Comparison of ENCODE assay signal across 1 cellular context in the genomic region with DNA sequence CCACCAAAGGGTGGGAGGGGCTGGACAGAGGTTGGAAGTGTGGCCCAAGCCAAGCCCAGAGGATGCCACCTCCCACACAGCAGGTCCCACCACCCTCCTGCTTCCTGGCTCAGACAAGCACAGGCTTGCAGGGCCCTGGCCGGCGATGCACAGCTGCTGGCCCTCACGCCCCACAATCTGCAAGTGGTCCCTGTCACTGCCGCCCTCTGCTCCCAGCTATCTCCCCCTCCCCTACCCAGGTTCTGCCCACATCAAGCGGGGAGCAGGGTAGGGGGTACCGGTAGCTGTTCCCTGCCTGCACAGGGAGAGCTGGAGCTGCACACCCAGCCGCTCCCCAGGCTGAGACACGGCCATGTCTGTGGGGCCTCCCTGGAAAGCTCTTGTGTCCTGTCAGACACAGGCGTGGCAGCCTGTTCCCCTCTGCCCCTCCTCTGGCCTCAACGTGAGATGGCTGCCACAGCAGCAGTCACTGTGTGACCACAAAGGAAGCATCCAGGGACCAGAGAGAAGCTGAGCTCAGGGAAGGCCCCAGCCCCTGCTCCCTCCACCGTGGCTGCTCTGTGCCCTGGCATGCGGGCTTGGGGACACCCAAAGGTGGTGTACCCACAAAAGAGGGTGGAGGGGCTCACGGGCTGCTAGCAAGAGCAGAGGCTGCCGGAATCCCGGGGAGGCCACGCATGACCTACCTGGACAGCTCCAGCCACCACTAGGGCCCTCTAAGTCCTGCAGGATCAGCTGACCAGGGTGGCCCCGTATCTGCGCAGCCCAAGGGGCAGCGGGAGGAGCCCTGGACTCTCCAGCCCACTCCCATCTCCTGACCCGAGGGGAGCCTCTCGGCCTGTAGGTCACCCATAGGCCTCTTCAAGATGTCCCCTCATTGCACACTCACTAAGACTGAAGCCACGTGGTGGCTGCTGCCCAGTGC.
TF ChIP-seq lines count a peak whose summit lies in the region.

No MANE protein-coding gene starts in this region.

TF ChIP-seq in K562, 482 proteins besides CTCF, POLR2A, EP300 and RAD21:
- no peak for TF ChIP-seq ZNF561 (CRISPR knock-in tag; conservative IDR thresholded peaks at IDR 0.05)
- TF ChIP-seq MED1 (CRISPR knock-in tag; IDR thresholded peaks at IDR 0.05; ENCODE audit: borderline replicate concordance), result no peak
- TF ChIP-seq RBM22 (IDR thresholded peaks at IDR 0.05; ENCODE audit: low read depth, low read length, poor library complexity, severe bottlenecking), result peak; percentile 37
- TF ChIP-seq ZNF707 (CRISPR knock-in tag; conservative IDR thresholded peaks at IDR 0.05), result no peak
- peak; percentile 76 for TF ChIP-seq POLR2G (IDR thresholded peaks at IDR 0.05; ENCODE audit: low read depth, low read length)
- TF ChIP-seq, protein P1, sequence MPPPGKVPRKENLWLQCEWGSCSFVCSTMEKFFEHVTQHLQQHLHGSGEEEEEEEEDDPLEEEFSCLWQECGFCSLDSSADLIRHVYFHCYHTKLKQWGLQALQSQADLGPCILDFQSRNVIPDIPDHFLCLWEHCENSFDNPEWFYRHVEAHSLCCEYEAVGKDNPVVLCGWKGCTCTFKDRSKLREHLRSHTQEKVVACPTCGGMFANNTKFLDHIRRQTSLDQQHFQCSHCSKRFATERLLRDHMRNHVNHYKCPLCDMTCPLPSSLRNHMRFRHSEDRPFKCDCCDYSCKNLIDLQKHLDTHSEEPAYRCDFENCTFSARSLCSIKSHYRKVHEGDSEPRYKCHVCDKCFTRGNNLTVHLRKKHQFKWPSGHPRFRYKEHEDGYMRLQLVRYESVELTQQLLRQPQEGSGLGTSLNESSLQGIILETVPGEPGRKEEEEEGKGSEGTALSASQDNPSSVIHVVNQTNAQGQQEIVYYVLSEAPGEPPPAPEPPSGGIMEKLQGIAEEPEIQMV (tag; conservative IDR thresholded peaks at IDR 0.05; ENCODE audit: low read depth), result no peak
- no peak for TF ChIP-seq ARHGAP35 (IDR thresholded peaks at IDR 0.05; ENCODE audit: partially characterized antibody)
- TF ChIP-seq, protein P2, sequence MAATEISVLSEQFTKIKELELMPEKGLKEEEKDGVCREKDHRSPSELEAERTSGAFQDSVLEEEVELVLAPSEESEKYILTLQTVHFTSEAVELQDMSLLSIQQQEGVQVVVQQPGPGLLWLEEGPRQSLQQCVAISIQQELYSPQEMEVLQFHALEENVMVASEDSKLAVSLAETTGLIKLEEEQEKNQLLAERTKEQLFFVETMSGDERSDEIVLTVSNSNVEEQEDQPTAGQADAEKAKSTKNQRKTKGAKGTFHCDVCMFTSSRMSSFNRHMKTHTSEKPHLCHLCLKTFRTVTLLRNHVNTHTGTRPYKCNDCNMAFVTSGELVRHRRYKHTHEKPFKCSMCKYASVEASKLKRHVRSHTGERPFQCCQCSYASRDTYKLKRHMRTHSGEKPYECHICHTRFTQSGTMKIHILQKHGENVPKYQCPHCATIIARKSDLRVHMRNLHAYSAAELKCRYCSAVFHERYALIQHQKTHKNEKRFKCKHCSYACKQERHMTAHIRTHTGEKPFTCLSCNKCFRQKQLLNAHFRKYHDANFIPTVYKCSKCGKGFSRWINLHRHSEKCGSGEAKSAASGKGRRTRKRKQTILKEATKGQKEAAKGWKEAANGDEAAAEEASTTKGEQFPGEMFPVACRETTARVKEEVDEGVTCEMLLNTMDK (IDR thresholded peaks at IDR 0.05; ENCODE audit: borderline replicate concordance, insufficient read depth, low read depth, low read length, poor library complexity, severe bottlenecking), result no peak
- TF ChIP-seq, protein P3, sequence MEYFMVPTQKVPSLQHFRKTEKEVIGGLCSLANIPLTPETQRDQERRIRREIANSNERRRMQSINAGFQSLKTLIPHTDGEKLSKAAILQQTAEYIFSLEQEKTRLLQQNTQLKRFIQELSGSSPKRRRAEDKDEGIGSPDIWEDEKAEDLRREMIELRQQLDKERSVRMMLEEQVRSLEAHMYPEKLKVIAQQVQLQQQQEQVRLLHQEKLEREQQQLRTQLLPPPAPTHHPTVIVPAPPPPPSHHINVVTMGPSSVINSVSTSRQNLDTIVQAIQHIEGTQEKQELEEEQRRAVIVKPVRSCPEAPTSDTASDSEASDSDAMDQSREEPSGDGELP (CRISPR knock-in tag; IDR thresholded peaks at IDR 0.05; ENCODE audit: borderline replicate concordance), result 0 out of 2 replicates have a peak, but pooled peaks have one; percentile 16
- TF ChIP-seq, protein P4, sequence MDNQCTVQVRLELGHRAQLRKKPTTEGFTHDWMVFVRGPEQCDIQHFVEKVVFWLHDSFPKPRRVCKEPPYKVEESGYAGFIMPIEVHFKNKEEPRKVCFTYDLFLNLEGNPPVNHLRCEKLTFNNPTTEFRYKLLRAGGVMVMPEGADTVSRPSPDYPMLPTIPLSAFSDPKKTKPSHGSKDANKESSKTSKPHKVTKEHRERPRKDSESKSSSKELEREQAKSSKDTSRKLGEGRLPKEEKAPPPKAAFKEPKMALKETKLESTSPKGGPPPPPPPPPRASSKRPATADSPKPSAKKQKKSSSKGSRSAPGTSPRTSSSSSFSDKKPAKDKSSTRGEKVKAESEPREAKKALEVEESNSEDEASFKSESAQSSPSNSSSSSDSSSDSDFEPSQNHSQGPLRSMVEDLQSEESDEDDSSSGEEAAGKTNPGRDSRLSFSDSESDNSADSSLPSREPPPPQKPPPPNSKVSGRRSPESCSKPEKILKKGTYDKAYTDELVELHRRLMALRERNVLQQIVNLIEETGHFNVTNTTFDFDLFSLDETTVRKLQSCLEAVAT (IDR thresholded peaks at IDR 0.05), result no peak
- TF ChIP-seq TARDBP (IDR thresholded peaks at IDR 0.05), result no peak
- no peak for TF ChIP-seq ZSCAN32 (CRISPR knock-in tag; IDR thresholded peaks at IDR 0.05)
- TF ChIP-seq KDM1A (IDR thresholded peaks at IDR 0.05), result no peak
- no peak for TF ChIP-seq EGR1 (conservative IDR thresholded peaks at IDR 0.05)
- TF ChIP-seq TEAD1 (CRISPR knock-in tag; IDR thresholded peaks at IDR 0.05), result no peak
- TF ChIP-seq SRSF7 (optimal IDR thresholded peaks at IDR 0.05; ENCODE audit: low read depth, low read length), result no peak
- no peak for TF ChIP-seq SOX6 (IDR thresholded peaks at IDR 0.05)
- no peak for TF ChIP-seq RB1 (IDR thresholded peaks at IDR 0.05; ENCODE audit: low read depth)
- TF ChIP-seq SP1 (CRISPR knock-in tag; IDR thresholded peaks at IDR 0.05), result no peak
- TF ChIP-seq SREBF2 (CRISPR knock-in tag; IDR thresholded peaks at IDR 0.05), result no peak
- no peak for TF ChIP-seq MCM7 (IDR thresholded peaks at IDR 0.05)
- TF ChIP-seq ZNF282 (CRISPR knock-in tag; IDR thresholded peaks at IDR 0.05), result no peak
- TF ChIP-seq ZNF589 (CRISPR knock-in tag; IDR thresholded peaks at IDR 0.05; ENCODE audit: low read depth), result no peak
- no peak for TF ChIP-seq ZNF197 (CRISPR knock-in tag; IDR thresholded peaks at IDR 0.05; ENCODE audit: low read depth)
- TF ChIP-seq PURB (CRISPR knock-in tag; IDR thresholded peaks at IDR 0.05; ENCODE audit: low read depth), result no peak
- TF ChIP-seq RBFOX2 (IDR thresholded peaks at IDR 0.05; ENCODE audit: low read depth, low read length), result peak; percentile 29; the same call in 1 of the 2 replicates
- no peak for TF ChIP-seq ZNF76 (CRISPR knock-in tag; IDR thresholded peaks at IDR 0.05; ENCODE audit: borderline replicate concordance)
- TF ChIP-seq ZNF217 (CRISPR knock-in tag; IDR thresholded peaks at IDR 0.05), result no peak
- no peak for TF ChIP-seq FOXK2 (conservative IDR thresholded peaks at IDR 0.05 in 1 of 2, IDR thresholded peaks at IDR 0.05 in 1 of 2; ENCODE audit: low read depth in 2 of 2)
- TF ChIP-seq SNRNP70 (optimal IDR thresholded peaks at IDR 0.05; ENCODE audit: low read depth, low read length), result peak; percentile 69
- TF ChIP-seq, protein P5, sequence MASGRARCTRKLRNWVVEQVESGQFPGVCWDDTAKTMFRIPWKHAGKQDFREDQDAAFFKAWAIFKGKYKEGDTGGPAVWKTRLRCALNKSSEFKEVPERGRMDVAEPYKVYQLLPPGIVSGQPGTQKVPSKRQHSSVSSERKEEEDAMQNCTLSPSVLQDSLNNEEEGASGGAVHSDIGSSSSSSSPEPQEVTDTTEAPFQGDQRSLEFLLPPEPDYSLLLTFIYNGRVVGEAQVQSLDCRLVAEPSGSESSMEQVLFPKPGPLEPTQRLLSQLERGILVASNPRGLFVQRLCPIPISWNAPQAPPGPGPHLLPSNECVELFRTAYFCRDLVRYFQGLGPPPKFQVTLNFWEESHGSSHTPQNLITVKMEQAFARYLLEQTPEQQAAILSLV (tag; IDR thresholded peaks at IDR 0.05), result no peak
- no peak for TF ChIP-seq LCOR (CRISPR knock-in tag; IDR thresholded peaks at IDR 0.05)
- TF ChIP-seq, protein P6, sequence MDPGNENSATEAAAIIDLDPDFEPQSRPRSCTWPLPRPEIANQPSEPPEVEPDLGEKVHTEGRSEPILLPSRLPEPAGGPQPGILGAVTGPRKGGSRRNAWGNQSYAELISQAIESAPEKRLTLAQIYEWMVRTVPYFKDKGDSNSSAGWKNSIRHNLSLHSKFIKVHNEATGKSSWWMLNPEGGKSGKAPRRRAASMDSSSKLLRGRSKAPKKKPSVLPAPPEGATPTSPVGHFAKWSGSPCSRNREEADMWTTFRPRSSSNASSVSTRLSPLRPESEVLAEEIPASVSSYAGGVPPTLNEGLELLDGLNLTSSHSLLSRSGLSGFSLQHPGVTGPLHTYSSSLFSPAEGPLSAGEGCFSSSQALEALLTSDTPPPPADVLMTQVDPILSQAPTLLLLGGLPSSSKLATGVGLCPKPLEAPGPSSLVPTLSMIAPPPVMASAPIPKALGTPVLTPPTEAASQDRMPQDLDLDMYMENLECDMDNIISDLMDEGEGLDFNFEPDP (CRISPR knock-in tag; IDR thresholded peaks at IDR 0.05), result no peak
- TF ChIP-seq, protein P7, sequence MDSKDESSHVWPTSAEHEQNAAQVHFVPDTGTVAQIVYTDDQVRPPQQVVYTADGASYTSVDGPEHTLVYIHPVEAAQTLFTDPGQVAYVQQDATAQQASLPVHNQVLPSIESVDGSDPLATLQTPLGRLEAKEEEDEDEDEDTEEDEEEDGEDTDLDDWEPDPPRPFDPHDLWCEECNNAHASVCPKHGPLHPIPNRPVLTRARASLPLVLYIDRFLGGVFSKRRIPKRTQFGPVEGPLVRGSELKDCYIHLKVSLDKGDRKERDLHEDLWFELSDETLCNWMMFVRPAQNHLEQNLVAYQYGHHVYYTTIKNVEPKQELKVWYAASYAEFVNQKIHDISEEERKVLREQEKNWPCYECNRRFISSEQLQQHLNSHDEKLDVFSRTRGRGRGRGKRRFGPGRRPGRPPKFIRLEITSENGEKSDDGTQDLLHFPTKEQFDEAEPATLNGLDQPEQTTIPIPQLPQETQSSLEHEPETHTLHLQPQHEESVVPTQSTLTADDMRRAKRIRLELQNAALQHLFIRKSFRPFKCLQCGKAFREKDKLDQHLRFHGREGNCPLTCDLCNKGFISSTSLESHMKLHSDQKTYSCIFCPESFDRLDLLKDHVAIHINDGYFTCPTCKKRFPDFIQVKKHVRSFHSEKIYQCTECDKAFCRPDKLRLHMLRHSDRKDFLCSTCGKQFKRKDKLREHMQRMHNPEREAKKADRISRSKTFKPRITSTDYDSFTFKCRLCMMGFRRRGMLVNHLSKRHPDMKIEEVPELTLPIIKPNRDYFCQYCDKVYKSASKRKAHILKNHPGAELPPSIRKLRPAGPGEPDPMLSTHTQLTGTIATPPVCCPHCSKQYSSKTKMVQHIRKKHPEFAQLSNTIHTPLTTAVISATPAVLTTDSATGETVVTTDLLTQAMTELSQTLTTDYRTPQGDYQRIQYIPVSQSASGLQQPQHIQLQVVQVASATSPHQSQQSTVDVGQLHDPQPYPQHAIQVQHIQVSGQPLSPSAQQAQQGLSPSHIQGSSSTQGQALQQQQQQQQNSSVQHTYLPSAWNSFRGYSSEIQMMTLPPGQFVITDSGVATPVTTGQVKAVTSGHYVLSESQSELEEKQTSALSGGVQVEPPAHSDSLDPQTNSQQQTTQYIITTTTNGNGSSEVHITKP (IDR thresholded peaks at IDR 0.05; ENCODE audit: partially characterized antibody), result no peak
- TF ChIP-seq HNRNPH1 (optimal IDR thresholded peaks at IDR 0.05; ENCODE audit: low read depth, low read length), result no peak
- no peak for TF ChIP-seq ZFP36 (IDR thresholded peaks at IDR 0.05; ENCODE audit: low read depth, low read length, partially characterized antibody)
- no peak for TF ChIP-seq U2AF1 (optimal IDR thresholded peaks at IDR 0.05; ENCODE audit: low read depth, low read length)
- TF ChIP-seq POLR2B (IDR thresholded peaks at IDR 0.05; ENCODE audit: low read depth, partially characterized antibody), result peak; percentile 7
- TF ChIP-seq, protein P8, sequence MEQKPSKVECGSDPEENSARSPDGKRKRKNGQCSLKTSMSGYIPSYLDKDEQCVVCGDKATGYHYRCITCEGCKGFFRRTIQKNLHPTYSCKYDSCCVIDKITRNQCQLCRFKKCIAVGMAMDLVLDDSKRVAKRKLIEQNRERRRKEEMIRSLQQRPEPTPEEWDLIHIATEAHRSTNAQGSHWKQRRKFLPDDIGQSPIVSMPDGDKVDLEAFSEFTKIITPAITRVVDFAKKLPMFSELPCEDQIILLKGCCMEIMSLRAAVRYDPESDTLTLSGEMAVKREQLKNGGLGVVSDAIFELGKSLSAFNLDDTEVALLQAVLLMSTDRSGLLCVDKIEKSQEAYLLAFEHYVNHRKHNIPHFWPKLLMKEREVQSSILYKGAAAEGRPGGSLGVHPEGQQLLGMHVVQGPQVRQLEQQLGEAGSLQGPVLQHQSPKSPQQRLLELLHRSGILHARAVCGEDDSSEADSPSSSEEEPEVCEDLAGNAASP (IDR thresholded peaks at IDR 0.05), result no peak
- TF ChIP-seq NFE2 (IDR thresholded peaks at IDR 0.05; ENCODE audit: low read depth), result no peak
- TF ChIP-seq POLR2AphosphoS2 (IDR thresholded peaks at IDR 0.05; ENCODE audit: low read length), result 0 out of 2 replicates have a peak, but pooled peaks have one; percentile 13
- no peak for TF ChIP-seq TAF1 (IDR thresholded peaks at IDR 0.05; ENCODE audit: control insufficient read depth, extremely low read depth, insufficient read depth, low read length, severe bottlenecking)
- no peak for TF ChIP-seq CREM (IDR thresholded peaks at IDR 0.05; ENCODE audit: low read depth)
- no peak for TF ChIP-seq ZNF41 (CRISPR knock-in tag; conservative IDR thresholded peaks at IDR 0.05)
- TF ChIP-seq KAT8 (IDR thresholded peaks at IDR 0.05; ENCODE audit: low read depth), result no peak
- TF ChIP-seq PHF20 (IDR thresholded peaks at IDR 0.05; ENCODE audit: partially characterized antibody), result no peak
- no peak for TF ChIP-seq ZNF696 (CRISPR knock-in tag; conservative IDR thresholded peaks at IDR 0.05)
